Comparison of ENCODE assay signal across 9 cellular contexts in genomic region chr6:32685603-32686002, GRCh38. TPM values are rescaled to one million over a fixed set of nuclear protein-coding genes. Genes with fewer than 3 reads are reported as not detected.
DNase-seq lines count a peak whose midpoint lies in the region; ATAC-seq and TF ChIP-seq lines count a peak whose summit lies in the region.
"Had no signal": no experiment of that assay in that cellular context is flagged by ENCODE, and none has a peak within 500 bp of the region (broad histone marks: within the 10 kb centered on the region; RNA-seq: fewer than 3 reads in every experiment).

No MANE protein-coding gene starts in this region.

- no peak overlapping the region for H2AFZ ChIP-seq in hepatocyte

- H3K4me1 ChIP-seq in hepatocyte (ENCODE audit: insufficient read depth): no peaks in the 10 kb centered on the region

- ATAC-seq in HG02678 (IDR thresholded peaks at IDR 0.05; ENCODE audit: unreplicated experiment): peak; percentile 78

- H3K36me3 ChIP-seq in hepatocyte (replicated peaks; ENCODE audit: insufficient read depth, low read depth): no peaks in the 10 kb centered on the region

- H3K9me3 ChIP-seq in hepatocyte (ENCODE audit: low read depth): no peaks in the 10 kb centered on the region

- no peak overlapping the region for H3K27ac ChIP-seq in hepatocyte

- no peaks in the 10 kb centered on the region for H3K79me2 ChIP-seq in hepatocyte

- no peak overlapping the region for H3K4me2 ChIP-seq in hepatocyte

- H3K27me3 ChIP-seq in hepatocyte: no peaks in the 10 kb centered on the region

- no peaks in the 10 kb centered on the region for H4K20me1 ChIP-seq in hepatocyte (ENCODE audit: insufficient read depth, poor library complexity, severe bottlenecking)

- WGBS in hepatocyte (ENCODE audit: low lambda C conversion rate, missing lambda C conversion rate): 44% methylated on average over 1 of the region's 1 CpG

- no peak for TF ChIP-seq CTCF in hepatocyte (IDR thresholded peaks at IDR 0.05; ENCODE audit: poor library complexity)

- no peak overlapping the region for H3K4me3 ChIP-seq in hepatocyte

- no peaks in the 10 kb centered on the region for H3K9me2 ChIP-seq in hepatocyte (replicated peaks; ENCODE audit: insufficient read depth)

- DNase-seq in DMS53 (lab: John Stamatoyannopoulos, UW) (peak; percentile 15), DMS53 treated with DMSO at 0.1 percent for 48 hours (lab: John Stamatoyannopoulos, UW; ENCODE audit: unreplicated experiment) (no peak), RPMI7951 (ENCODE audit: low read depth) (peak; percentile 9), myocyte (ENCODE audit: low read depth) (peak; percentile 12), iPS-NIHi7 (ENCODE audit: extremely low spot score) (no peak), NCI-H2196 treated with DMSO at 0.1 percent for 48 hours (lab: John Stamatoyannopoulos, UW; ENCODE audit: unreplicated experiment) (no peak), hepatocyte (ENCODE audit: low spot score) (no peak)

RNA-seq across cellular contexts. Expression of gene HLA-DQB1, which starts 19.1 kb away (rescaled TPM):
- total RNA-seq in RPMI7951 (2014; rRNA removed; shearing (Covaris generic)): not detected in 2 replicates
- total RNA-seq in myocyte (not detected in 2 replicates), hepatocyte (12.0 and 12.2 TPM in 2 replicates)
- not detected for polyA plus RNA-seq in myocyte (2012)
- 13.0 and 15.2 TPM in 2 replicates for polyA plus RNA-seq in hepatocyte

RNA-seq across cellular contexts. Expression of gene HLA-DQA1, which starts 48.4 kb away (rescaled TPM):
- total RNA-seq in RPMI7951 (2014; rRNA removed; shearing (Covaris generic)): not detected in 2 replicates
- total RNA-seq in myocyte (not detected in 2 replicates), hepatocyte (not detected in 2 replicates)
- not detected for polyA plus RNA-seq in myocyte (2012)
- not detected in 2 replicates for polyA plus RNA-seq in hepatocyte
- polyA plus RNA-seq: keratinocyte had no signal

RNA-seq across cellular contexts. Expression of gene HLA-DQA2, which starts 55.6 kb away (rescaled TPM):
- not detected in 2 replicates for total RNA-seq in RPMI7951 (2014; rRNA removed; shearing (Covaris generic))
- total RNA-seq in myocyte (not detected in 2 replicates), hepatocyte (not detected in 2 replicates)
- polyA plus RNA-seq in myocyte (2012): not detected
- not detected in 2 replicates for polyA plus RNA-seq in hepatocyte
- polyA plus RNA-seq: keratinocyte had no signal

Comparison
In these comparisons a context has a peak if more than half of its experiments do, and no peak if none do; other contexts are left out.
1. DNase-seq: peak in DMS53 (single experiment), RPMI7951 (single experiment) and myocyte (single experiment); none in DMS53 treated with DMSO at 0.1 percent for 48 hours (single experiment), iPS-NIHi7 (single experiment), NCI-H2196 treated with DMSO at 0.1 percent for 48 hours (single experiment) and hepatocyte (single experiment).
2. RNA of gene HLA-DQB1, which starts 19.1 kb away (total RNA-seq): 12.0 to 12.2 TPM in hepatocyte; not detected in RPMI7951 and not detected in myocyte; every median in the first group is over 10 times any median in the second.